ENCODE assay signal across 8 cellular contexts in genomic region chr3:187714404-187714979, GRCh38.
A peak's percentile ranks its signal among the peaks of the same experiment; 100 is the strongest.
DNase-seq lines count a peak whose midpoint lies in the region; ATAC-seq and TF ChIP-seq lines count a peak whose summit lies in the region.

No MANE protein-coding gene starts in this region.

- no peaks in the 10 kb centered on the region for H3K9me3 ChIP-seq in WERI-Rb-1 (ENCODE audit: severe bottlenecking)

- no peak overlapping the region for H3K27ac ChIP-seq in WERI-Rb-1

- H3K4me3 ChIP-seq in WERI-Rb-1 (ENCODE audit: low read depth, low read length) (no peak overlapping the region), cardiac fibroblast (replicated peaks in 1 of 2; ENCODE audit: low read depth in 2 of 2, low read length in 2 of 2) (no peak overlapping the region)

- TF ChIP-seq CTCF in WERI-Rb-1 (IDR thresholded peaks at IDR 0.05; ENCODE audit: low read depth, low read length): peak; percentile 91
- peak; percentile 96 for TF ChIP-seq CTCF in cardiac fibroblast (IDR thresholded peaks at IDR 0.05; ENCODE audit: low read depth, low read length)

- H3K36me3 ChIP-seq in WERI-Rb-1: no peaks in the 10 kb centered on the region

- DNase-seq in Ammon's horn (ENCODE audit: low spot score) (peak; percentile 87), NCI-H2227 (lab: John Stamatoyannopoulos, UW; ENCODE audit: unreplicated experiment) (peak; percentile 76), WERI-Rb-1 (peak; percentile 69), cardiac fibroblast (ENCODE audit: low read depth in 2 of 2) (peak; percentile 80 to 83), kidney tubule cell (ENCODE audit: low spot score) (peak; percentile 78)
- DNase-seq in stimulated activated CD4-positive, alpha-beta T cell treated with anti-CD3 and anti-CD28 coated beads, Interleukin-4, amount 100 ng/mL, for 48 hours (ENCODE audit: low read depth in 2 of 2): peak; percentile 51 to 62

- peaks cover 3% of the 10 kb centered on the region for H3K27me3 ChIP-seq in WERI-Rb-1 (ENCODE audit: insufficient read depth, low read depth, severe bottlenecking)

- ATAC-seq in GM19023 (IDR thresholded peaks at IDR 0.05; ENCODE audit: unreplicated experiment) (peak; percentile 88), HG03175 (IDR thresholded peaks at IDR 0.05; ENCODE audit: unreplicated experiment) (peak; percentile 89)
